ENCODE assay signal across 9 cellular contexts in the genomic region with DNA sequence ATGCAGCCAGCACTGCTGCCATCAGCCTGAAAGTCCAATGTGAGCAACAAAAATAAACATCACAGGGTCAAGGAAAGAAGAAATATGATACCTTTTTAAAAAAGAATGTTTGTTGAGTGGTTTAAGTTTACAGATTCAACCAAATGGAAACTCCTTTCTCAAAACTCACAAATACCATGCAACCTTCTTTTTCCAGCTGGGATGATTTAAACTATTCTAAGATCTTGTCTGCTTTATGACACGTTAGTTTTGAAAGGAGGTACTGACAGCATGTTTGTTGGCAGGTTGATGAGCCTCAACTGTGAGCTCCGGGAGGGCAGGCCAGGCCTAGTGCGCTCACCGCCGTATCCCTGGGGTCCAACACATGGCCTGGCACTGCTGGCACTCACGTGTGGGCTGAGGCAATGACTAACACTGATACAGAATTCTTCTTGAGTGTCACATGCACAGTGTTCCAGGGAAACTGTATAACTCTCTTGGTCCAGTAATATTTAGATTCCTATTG. TPM values are rescaled to one million over a fixed set of nuclear protein-coding genes. Genes with fewer than 3 reads are reported as not detected.
DNase-seq lines count a peak whose midpoint lies in the region; ATAC-seq and TF ChIP-seq lines count a peak whose summit lies in the region.
"Had no signal": no experiment of that assay in that cellular context is flagged by ENCODE, and none has a peak within 500 bp of the region (broad histone marks: within the 10 kb centered on the region; RNA-seq: fewer than 3 reads in every experiment).

No MANE protein-coding gene starts in this region.

- H3K4me3 ChIP-seq in mesenchymal stem cell (ENCODE audit: insufficient read depth in 1 of 2, low read depth in 1 of 2, low read length in 2 of 2): no peak overlapping the region
- no peak overlapping the region for H3K4me3 ChIP-seq in upper lobe of left lung
- H3K4me3 ChIP-seq: SK-N-MC had no signal

- H2BK5ac ChIP-seq in mesenchymal stem cell (ENCODE audit: low read depth, low read length, poor library complexity, severe bottlenecking): peak overlapping the region; percentile 46

- no peak overlapping the region for H3K4me2 ChIP-seq in mesenchymal stem cell (ENCODE audit: low read length, poor library complexity, severe bottlenecking)

- H2AFZ ChIP-seq in mesenchymal stem cell (ENCODE audit: low read depth, low read length): no peak overlapping the region

- H3K23ac ChIP-seq in mesenchymal stem cell (ENCODE audit: low read length in 2 of 2): no peak overlapping the region

- H4K8ac ChIP-seq in mesenchymal stem cell (ENCODE audit: low read length): no peak overlapping the region

- no peaks in the 10 kb centered on the region for H3K9me3 ChIP-seq in mesenchymal stem cell (ENCODE audit: control insufficient read depth, low read length)
- H3K9me3 ChIP-seq in upper lobe of left lung: no peaks in the 10 kb centered on the region

- H3K4ac ChIP-seq in mesenchymal stem cell (ENCODE audit: low read depth in 1 of 2, low read length in 2 of 2): peak overlapping the region in 1 of 2 experiments; percentile 6

- H2BK15ac ChIP-seq in mesenchymal stem cell (ENCODE audit: low read depth, poor library complexity, severe bottlenecking): no peak overlapping the region

- H3K36me3 ChIP-seq in mesenchymal stem cell (ENCODE audit: control insufficient read depth in 1 of 2, insufficient read depth in 2 of 2, low read depth in 1 of 2, low read length in 2 of 2): peaks cover 2 to 6% of the 10 kb centered on the region in 2 experiments
- no peaks in the 10 kb centered on the region for H3K36me3 ChIP-seq in upper lobe of left lung

- H3K27ac ChIP-seq in mesenchymal stem cell (ENCODE audit: low read length, poor library complexity, severe bottlenecking): peak overlapping the region; percentile 78
- H3K27ac ChIP-seq in upper lobe of left lung: peak overlapping the region in 3 of 4 donors; percentile 17 to 44 (median 23)
- H3K27ac ChIP-seq: SK-N-MC had no signal

- H3K9ac ChIP-seq in mesenchymal stem cell (ENCODE audit: low read length): peak overlapping the region; percentile 81

- H2BK12ac ChIP-seq in mesenchymal stem cell (ENCODE audit: low read length in 2 of 2): peak overlapping the region in 1 of 2 experiments; percentile 51

- H3K27me3 ChIP-seq in mesenchymal stem cell (ENCODE audit: control insufficient read depth in 1 of 2, insufficient read depth in 1 of 2, low read length in 2 of 2): no peaks in the 10 kb centered on the region
- H3K27me3 ChIP-seq in upper lobe of left lung: no peaks in the 10 kb centered on the region

- no peak for TF ChIP-seq CTCF in upper lobe of left lung (IDR thresholded peaks at IDR 0.05)

- no peak overlapping the region for H2BK120ac ChIP-seq in mesenchymal stem cell (ENCODE audit: low read depth, low read length)

- peak; percentile 8 for DNase-seq in NCI-H510A treated with DMSO at 0.1 percent for 48 hours (lab: John Stamatoyannopoulos, UW)
- DNase-seq in NCI-H510A (lab: John Stamatoyannopoulos, UW): no peak
- DNase-seq in dedifferentiated amniotic fluid mesenchymal stem cell (ENCODE audit: extremely low spot score): peak; percentile 87
- DNase-seq in mesenchymal stem cell: peak; percentile 87
- no peak for DNase-seq in upper lobe of left lung
- no peak for DNase-seq in NCI-H146 (lab: John Stamatoyannopoulos, UW)

- peaks cover 33% of the 10 kb centered on the region for H3K4me1 ChIP-seq in mesenchymal stem cell (ENCODE audit: control insufficient read depth, insufficient read depth, low read depth, low read length)
- H3K4me1 ChIP-seq in upper lobe of left lung: peaks cover 53 to 84% (median 61%) of the 10 kb centered on the region in 4 donors

- 30% methylated on average over 6 of the region's 6 CpGs for WGBS in mesenchymal stem cell
- WGBS in upper lobe of left lung, 2 donors: 60 to 65% methylated on average over 4 to 6 of the region's 6 CpGs

- TF ChIP-seq EP300 in upper lobe of left lung (IDR thresholded peaks at IDR 0.05): no peak

- no peak for TF ChIP-seq POLR2A in upper lobe of left lung (IDR thresholded peaks at IDR 0.05)

- peaks cover 6% of the 10 kb centered on the region for H3K79me1 ChIP-seq in mesenchymal stem cell (replicated peaks; ENCODE audit: low read length, poor library complexity, severe bottlenecking)

- peak overlapping the region in 1 of 2 experiments; percentile 84 for H3K18ac ChIP-seq in mesenchymal stem cell (ENCODE audit: low read depth in 1 of 2, low read length in 2 of 2)

- H2AK5ac ChIP-seq in mesenchymal stem cell (ENCODE audit: low read length, severe bottlenecking): no peak overlapping the region

- peak overlapping the region in 1 of 2 experiments; percentile 73 for H3K14ac ChIP-seq in mesenchymal stem cell (ENCODE audit: low read length in 2 of 2)

- no peak overlapping the region for H4K91ac ChIP-seq in mesenchymal stem cell (ENCODE audit: low read length)

- ATAC-seq in upper lobe of left lung (ENCODE audit: low FRiP score in 2 of 2) (peak in 1 of 2 donors; percentile 48), HG03045 (IDR thresholded peaks at IDR 0.05; ENCODE audit: unreplicated experiment) (no peak), HG03196 (IDR thresholded peaks at IDR 0.05; ENCODE audit: unreplicated experiment) (no peak)

RNA-seq across cellular contexts. Expression of a gene that starts 46.7 kb away (rescaled TPM):
- 23.0 TPM for polyA plus RNA-seq in mesenchymal stem cell (2013, experiment 1 of 2)
- polyA plus RNA-seq in mesenchymal stem cell (2013, experiment 2 of 2): 23.1 TPM
- total RNA-seq in upper lobe of left lung: 10 to 100 TPM; 26.2 to 44.4 (median 39.5) TPM

Comparison
In these comparisons a context has a peak if more than half of its experiments do, and no peak if none do; other contexts are left out.
1. DNase-seq: peak in NCI-H510A treated with DMSO at 0.1 percent for 48 hours (single experiment), dedifferentiated amniotic fluid mesenchymal stem cell (single experiment) and mesenchymal stem cell (single experiment); none in NCI-H510A (single experiment), upper lobe of left lung (0 of 2) and NCI-H146 (single experiment).